In genomic region chr1:15756143-15757015, GRCh38 we compare ENCODE assay signal across 11 cellular contexts. TPM values are rescaled to one million over a fixed set of nuclear protein-coding genes. Genes with fewer than 3 reads are reported as not detected.
DNase-seq lines count a peak whose midpoint lies in the region; ATAC-seq and TF ChIP-seq lines count a peak whose summit lies in the region.
"Had no signal": no experiment of that assay in that cellular context is flagged by ENCODE, and none has a peak within 500 bp of the region (broad histone marks: within the 10 kb centered on the region; RNA-seq: fewer than 3 reads in every experiment).

No MANE protein-coding gene starts in this region.

- peak overlapping the region; percentile 98 for H3K27ac ChIP-seq in RWPE1
- peak overlapping the region; percentile 95 for H3K27ac ChIP-seq in hepatocyte
- peak overlapping the region; percentile 93 to 98 for H3K27ac ChIP-seq in thoracic aorta

- H3K9me3 Mint-ChIP-seq in activated CD4-positive, alpha-beta memory T cell treated with anti-CD3 and anti-CD28 coated beads for 36 hours, result no peaks in the 10 kb centered on the region
- no peaks in the 10 kb centered on the region for H3K9me3 Mint-ChIP-seq in activated CD4-positive, alpha-beta memory T cell treated with anti-CD3 and anti-CD28 coated beads, Interleukin-2, amount 10 ng/mL, durations not matched to agents 7 days and 5 days
- H3K9me3 Mint-ChIP-seq: activated T-helper 1 cell treated with anti-CD3 and anti-CD28 coated beads, Interleukin-12 subunit alpha, Interleukin-12 subunit beta, Interleukin-2, Interleukin-4 antibody, amounts not matched to agents 30 ng/mL and 10 ng/mL and 1 ng/mL, durations not matched to agents 14 hours and 24 hours and 36 hours had no signal

- H3K4me1 ChIP-seq in hepatocyte (ENCODE audit: insufficient read depth) (peaks cover 30% of the 10 kb centered on the region), thoracic aorta (ENCODE audit: control insufficient read depth in 1 of 2, low read depth in 2 of 2) (peaks cover 8 to 61% of the 10 kb centered on the region in 2 donors)

- H3K9me2 ChIP-seq in hepatocyte (replicated peaks; ENCODE audit: insufficient read depth), result no peaks in the 10 kb centered on the region

- peaks cover 12% of the 10 kb centered on the region for H3K4me1 Mint-ChIP-seq in activated CD4-positive, alpha-beta memory T cell treated with anti-CD3 and anti-CD28 coated beads for 36 hours (ENCODE audit: low read depth)
- H3K4me1 Mint-ChIP-seq in activated CD4-positive, alpha-beta memory T cell treated with anti-CD3 and anti-CD28 coated beads, Interleukin-2, amount 10 ng/mL, durations not matched to agents 7 days and 5 days, result peaks cover 11% of the 10 kb centered on the region

- CTCF ChIA-PET in activated CD4-positive, alpha-beta memory T cell treated with anti-CD3 and anti-CD28 coated beads for 36 hours (lab: Charles Lee), result interaction anchor here (1.2 kb wide), 1 partner anchor 36 kb away, joined by 4 read pairs; no protein-coding TSS in a partner anchor
- CTCF ChIA-PET in activated CD4-positive, alpha-beta memory T cell treated with anti-CD3 and anti-CD28 coated beads, Interleukin-2, amount 10 ng/mL, durations not matched to agents 7 days and 5 days (lab: Charles Lee), result no interaction called here
- CTCF ChIA-PET in RWPE1 (lab: Yijun Ruan, JAX), result interaction anchor here (0.6 kb wide), 1 partner anchor 545 kb away, joined by 8 read pairs; no protein-coding TSS in a partner anchor

- POLR2A ChIA-PET in activated CD4-positive, alpha-beta memory T cell treated with anti-CD3 and anti-CD28 coated beads for 36 hours (lab: Charles Lee), result no interaction called here
- POLR2A ChIA-PET in activated CD4-positive, alpha-beta memory T cell treated with anti-CD3 and anti-CD28 coated beads, Interleukin-2, amount 10 ng/mL, durations not matched to agents 7 days and 5 days (lab: Charles Lee), result interaction anchor here (1.2 kb wide), 1 partner anchor 482 kb away, joined by 3 read pairs; no protein-coding TSS in a partner anchor
- POLR2A ChIA-PET in RWPE1 (lab: Yijun Ruan, JAX; ENCODE audit: low non-redundant PET), result interaction anchor here (0.5 kb wide), 1 partner anchor 68 kb away, joined by 4 read pairs; no protein-coding TSS in a partner anchor

- DNase-seq in activated CD4-positive, alpha-beta memory T cell treated with anti-CD3 and anti-CD28 coated beads for 36 hours, result peak; percentile 28
- no peak for DNase-seq in activated CD4-positive, alpha-beta memory T cell treated with anti-CD3 and anti-CD28 coated beads, Interleukin-2, amount 10 ng/mL, durations not matched to agents 7 days and 5 days
- DNase-seq in RWPE1 (ENCODE audit: low spot score) (peak; percentile 37), hepatocyte (ENCODE audit: low spot score) (no peak), thoracic aorta (ENCODE audit: low spot score) (no peak), GDM1 (lab: John Stamatoyannopoulos, UW) (no peak), NCI-H187 (lab: John Stamatoyannopoulos, UW) (no peak)
- DNase-seq: stimulated activated naive CD4-positive, alpha-beta T cell treated with Interleukin-2 at 50 U/mL for 16 hours had no signal

- H3K4me3 ChIP-seq in hepatocyte (no peak overlapping the region), thoracic aorta (peak overlapping the region; percentile 88)

- H3K27me3 ChIP-seq in hepatocyte, result no peaks in the 10 kb centered on the region
- no peaks in the 10 kb centered on the region for H3K27me3 ChIP-seq in thoracic aorta (replicated peaks; ENCODE audit: insufficient read depth)

- H3K36me3 ChIP-seq in hepatocyte (replicated peaks; ENCODE audit: insufficient read depth, low read depth) (no peaks in the 10 kb centered on the region), thoracic aorta (no peaks in the 10 kb centered on the region)

- TF ChIP-seq CTCF in RWPE1 (conservative IDR thresholded peaks at IDR 0.05; ENCODE audit: low read depth), result no peak
- TF ChIP-seq CTCF in hepatocyte (IDR thresholded peaks at IDR 0.05; ENCODE audit: poor library complexity), result no peak
- TF ChIP-seq CTCF in thoracic aorta (IDR thresholded peaks at IDR 0.05), result no peak

- no peak overlapping the region for H2AFZ ChIP-seq in hepatocyte

- no peaks in the 10 kb centered on the region for H3K36me3 Mint-ChIP-seq in activated CD4-positive, alpha-beta memory T cell treated with anti-CD3 and anti-CD28 coated beads for 36 hours
- no peaks in the 10 kb centered on the region for H3K36me3 Mint-ChIP-seq in activated CD4-positive, alpha-beta memory T cell treated with anti-CD3 and anti-CD28 coated beads, Interleukin-2, amount 10 ng/mL, durations not matched to agents 7 days and 5 days (ENCODE audit: low read depth)

- 78% methylated on average over 21 of the region's 21 CpGs for WGBS in hepatocyte (ENCODE audit: low lambda C conversion rate, missing lambda C conversion rate)

- ATAC-seq in thoracic aorta (ENCODE audit: insufficient number of reproducible peaks, low FRiP score, low read depth), result no peak
- no peak for ATAC-seq in HG03521 (IDR thresholded peaks at IDR 0.05; ENCODE audit: unreplicated experiment)

- no peaks in the 10 kb centered on the region for H3K9me3 ChIP-seq in hepatocyte (ENCODE audit: low read depth)
- no peaks in the 10 kb centered on the region for H3K9me3 ChIP-seq in thoracic aorta

- intact Hi-C loops in activated CD4-positive, alpha-beta memory T cell treated with anti-CD3 and anti-CD28 coated beads for 36 hours (cut with micrococcal nuclease), result no loop called here

- no peak overlapping the region for H3K27ac Mint-ChIP-seq in activated CD4-positive, alpha-beta memory T cell treated with anti-CD3 and anti-CD28 coated beads for 36 hours
- H3K27ac Mint-ChIP-seq in activated CD4-positive, alpha-beta memory T cell treated with anti-CD3 and anti-CD28 coated beads, Interleukin-2, amount 10 ng/mL, durations not matched to agents 7 days and 5 days, result no peak overlapping the region
- H3K27ac Mint-ChIP-seq: activated T-helper 1 cell treated with anti-CD3 and anti-CD28 coated beads, Interleukin-12 subunit alpha, Interleukin-12 subunit beta, Interleukin-2, Interleukin-4 antibody, amounts not matched to agents 30 ng/mL and 10 ng/mL and 1 ng/mL, durations not matched to agents 14 hours and 24 hours and 36 hours; progenitor cell of endocrine pancreas had no signal

- H3K4me2 ChIP-seq in hepatocyte, result no peak overlapping the region

- peaks cover 9% of the 10 kb centered on the region for H4K20me1 ChIP-seq in hepatocyte (ENCODE audit: insufficient read depth, poor library complexity, severe bottlenecking)

- H3K4me3 Mint-ChIP-seq in activated CD4-positive, alpha-beta memory T cell treated with anti-CD3 and anti-CD28 coated beads for 36 hours, result no peak overlapping the region
- H3K4me3 Mint-ChIP-seq in activated CD4-positive, alpha-beta memory T cell treated with anti-CD3 and anti-CD28 coated beads, Interleukin-2, amount 10 ng/mL, durations not matched to agents 7 days and 5 days, result no peak overlapping the region
- H3K4me3 Mint-ChIP-seq: activated T-helper 1 cell treated with anti-CD3 and anti-CD28 coated beads, Interleukin-12 subunit alpha, Interleukin-12 subunit beta, Interleukin-2, Interleukin-4 antibody, amounts not matched to agents 30 ng/mL and 10 ng/mL and 1 ng/mL, durations not matched to agents 14 hours and 24 hours and 36 hours had no signal

- H3K27me3 Mint-ChIP-seq in activated CD4-positive, alpha-beta memory T cell treated with anti-CD3 and anti-CD28 coated beads for 36 hours, result peaks cover 32% of the 10 kb centered on the region
- H3K27me3 Mint-ChIP-seq in activated CD4-positive, alpha-beta memory T cell treated with anti-CD3 and anti-CD28 coated beads, Interleukin-2, amount 10 ng/mL, durations not matched to agents 7 days and 5 days, result peaks cover 47% of the 10 kb centered on the region

- peaks cover 31% of the 10 kb centered on the region for H3K79me2 ChIP-seq in hepatocyte

RNA-seq across cellular contexts. Expression of gene FBLIM1, which starts 2.2 kb away (rescaled TPM):
- under 1 TPM in 1 of 2 experiments, not detected in 1; 0.05 TPM for total RNA-seq in activated CD4-positive, alpha-beta memory T cell treated with anti-CD3 and anti-CD28 coated beads for 36 hours
- not detected for total RNA-seq in activated CD4-positive, alpha-beta memory T cell treated with anti-CD3 and anti-CD28 coated beads, Interleukin-2, amount 10 ng/mL, durations not matched to agents 7 days and 5 days
- total RNA-seq in hepatocyte (109 and 117 TPM in 2 replicates), thoracic aorta (100 to 1,000 TPM; 731 to 997 TPM)
- polyA plus RNA-seq in hepatocyte, result 102 and 120 TPM in 2 replicates
- total RNA-seq: activated T-helper 1 cell treated with anti-CD3 and anti-CD28 coated beads, Interleukin-12 subunit alpha, Interleukin-12 subunit beta, Interleukin-2, Interleukin-4 antibody, amounts not matched to agents 30 ng/mL and 10 ng/mL and 1 ng/mL, durations not matched to agents 14 hours and 24 hours and 36 hours had no signal

RNA-seq across cellular contexts. Expression of gene TMEM82, which starts 14.1 kb away (rescaled TPM):
- total RNA-seq in activated CD4-positive, alpha-beta memory T cell treated with anti-CD3 and anti-CD28 coated beads for 36 hours, result not detected
- not detected for total RNA-seq in activated CD4-positive, alpha-beta memory T cell treated with anti-CD3 and anti-CD28 coated beads, Interleukin-2, amount 10 ng/mL, durations not matched to agents 7 days and 5 days
- 10.7 and 11.9 TPM in 2 replicates for total RNA-seq in hepatocyte
- polyA plus RNA-seq in hepatocyte, result 14.7 and 16.4 TPM in 2 replicates
- total RNA-seq in thoracic aorta, result not detected
- total RNA-seq: activated T-helper 1 cell treated with anti-CD3 and anti-CD28 coated beads, Interleukin-12 subunit alpha, Interleukin-12 subunit beta, Interleukin-2, Interleukin-4 antibody, amounts not matched to agents 30 ng/mL and 10 ng/mL and 1 ng/mL, durations not matched to agents 14 hours and 24 hours and 36 hours had no signal

RNA-seq across cellular contexts. Expression of gene SLC25A34, which starts 20.3 kb away (rescaled TPM):
- total RNA-seq in activated CD4-positive, alpha-beta memory T cell treated with anti-CD3 and anti-CD28 coated beads for 36 hours, result 1 to 10 TPM in 1 of 2 experiments, under 1 TPM in 1; 0.92 to 1.5 TPM
- 1 to 10 TPM; 1.4 to 1.9 TPM for total RNA-seq in activated CD4-positive, alpha-beta memory T cell treated with anti-CD3 and anti-CD28 coated beads, Interleukin-2, amount 10 ng/mL, durations not matched to agents 7 days and 5 days
- total RNA-seq in hepatocyte, result 0.68 and 0.87 TPM in 2 replicates
- 0.71 and 0.77 TPM in 2 replicates for polyA plus RNA-seq in hepatocyte
- 1 to 10 TPM; 2.4 to 7.5 TPM for total RNA-seq in thoracic aorta

RNA-seq across cellular contexts. Expression of gene UQCRHL, which starts 51.1 kb away (rescaled TPM):
- 1 to 10 TPM; 2.0 to 2.5 TPM for total RNA-seq in activated CD4-positive, alpha-beta memory T cell treated with anti-CD3 and anti-CD28 coated beads for 36 hours
- 1 to 10 TPM; 1.5 to 1.6 TPM for total RNA-seq in activated CD4-positive, alpha-beta memory T cell treated with anti-CD3 and anti-CD28 coated beads, Interleukin-2, amount 10 ng/mL, durations not matched to agents 7 days and 5 days
- total RNA-seq in hepatocyte (2.0 and 2.6 TPM in 2 replicates), thoracic aorta (under 1 TPM; 0.81 to 0.99 TPM)
- 1.0 and 1.8 TPM in 2 replicates for polyA plus RNA-seq in hepatocyte

Comparison
In these comparisons a context has a peak if more than half of its experiments do, and no peak if none do; other contexts are left out.
1. DNase-seq: peak in activated CD4-positive, alpha-beta memory T cell treated with anti-CD3 and anti-CD28 coated beads for 36 hours (single experiment) and RWPE1 (single experiment); none in activated CD4-positive, alpha-beta memory T cell treated with anti-CD3 and anti-CD28 coated beads, Interleukin-2, amount 10 ng/mL, durations not matched to agents 7 days and 5 days (single experiment), hepatocyte (single experiment), thoracic aorta (single experiment), GDM1 (single experiment) and NCI-H187 (0 of 2).
2. RNA of gene FBLIM1, which starts 2.2 kb away (total RNA-seq): 731 to 997 TPM in thoracic aorta and 109 to 117 TPM in hepatocyte; not detected in activated CD4-positive, alpha-beta memory T cell treated with anti-CD3 and anti-CD28 coated beads, Interleukin-2, amount 10 ng/mL, durations not matched to agents 7 days and 5 days and 0.05 TPM in activated CD4-positive, alpha-beta memory T cell treated with anti-CD3 and anti-CD28 coated beads for 36 hours; every median in the first group is over 100 times any median in the second.
3. RNA of gene TMEM82, which starts 14.1 kb away (total RNA-seq): 10.7 to 11.9 TPM in hepatocyte; not detected in activated CD4-positive, alpha-beta memory T cell treated with anti-CD3 and anti-CD28 coated beads for 36 hours, not detected in activated CD4-positive, alpha-beta memory T cell treated with anti-CD3 and anti-CD28 coated beads, Interleukin-2, amount 10 ng/mL, durations not matched to agents 7 days and 5 days and not detected in thoracic aorta; every median in the first group is over 10 times any median in the second.
4. Peak in every context shown above with its lines, with median percentiles within 50 percentile points of each other: H3K27ac ChIP-seq.